ENCODE assay signal across 1 cellular context in the genomic region with DNA sequence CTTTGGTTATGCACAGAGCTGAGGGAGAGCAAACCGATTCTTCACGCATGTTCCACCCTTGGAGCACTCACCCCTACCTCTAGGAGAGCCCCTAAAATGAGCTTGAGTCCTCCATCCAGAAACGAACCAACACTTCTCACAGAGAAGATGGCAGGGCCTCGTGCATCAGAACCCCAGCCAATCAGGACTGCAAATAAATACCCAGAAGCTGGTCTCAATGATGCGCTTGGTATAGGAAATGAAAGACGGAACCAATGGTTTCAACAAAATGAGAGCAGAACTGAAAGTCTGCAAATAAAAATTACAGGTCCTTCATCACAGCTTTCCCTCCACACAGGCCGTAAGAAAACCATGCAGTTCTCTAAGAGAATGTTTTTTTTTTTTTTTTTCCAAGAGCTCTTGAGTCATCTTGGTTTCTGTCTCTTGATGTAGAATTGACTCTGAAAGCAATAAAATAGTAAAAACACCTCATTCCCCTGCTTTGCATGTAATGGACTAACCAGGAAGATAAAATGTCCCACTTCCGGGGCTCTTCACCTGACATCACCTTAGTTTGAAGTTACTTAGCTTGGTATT.
TF ChIP-seq lines count a peak whose summit lies in the region.

No MANE protein-coding gene starts in this region.

TF ChIP-seq in WTC11, 78 proteins besides CTCF, POLR2A, EP300 and RAD21 (continued from another document):
- TF ChIP-seq, protein P1, sequence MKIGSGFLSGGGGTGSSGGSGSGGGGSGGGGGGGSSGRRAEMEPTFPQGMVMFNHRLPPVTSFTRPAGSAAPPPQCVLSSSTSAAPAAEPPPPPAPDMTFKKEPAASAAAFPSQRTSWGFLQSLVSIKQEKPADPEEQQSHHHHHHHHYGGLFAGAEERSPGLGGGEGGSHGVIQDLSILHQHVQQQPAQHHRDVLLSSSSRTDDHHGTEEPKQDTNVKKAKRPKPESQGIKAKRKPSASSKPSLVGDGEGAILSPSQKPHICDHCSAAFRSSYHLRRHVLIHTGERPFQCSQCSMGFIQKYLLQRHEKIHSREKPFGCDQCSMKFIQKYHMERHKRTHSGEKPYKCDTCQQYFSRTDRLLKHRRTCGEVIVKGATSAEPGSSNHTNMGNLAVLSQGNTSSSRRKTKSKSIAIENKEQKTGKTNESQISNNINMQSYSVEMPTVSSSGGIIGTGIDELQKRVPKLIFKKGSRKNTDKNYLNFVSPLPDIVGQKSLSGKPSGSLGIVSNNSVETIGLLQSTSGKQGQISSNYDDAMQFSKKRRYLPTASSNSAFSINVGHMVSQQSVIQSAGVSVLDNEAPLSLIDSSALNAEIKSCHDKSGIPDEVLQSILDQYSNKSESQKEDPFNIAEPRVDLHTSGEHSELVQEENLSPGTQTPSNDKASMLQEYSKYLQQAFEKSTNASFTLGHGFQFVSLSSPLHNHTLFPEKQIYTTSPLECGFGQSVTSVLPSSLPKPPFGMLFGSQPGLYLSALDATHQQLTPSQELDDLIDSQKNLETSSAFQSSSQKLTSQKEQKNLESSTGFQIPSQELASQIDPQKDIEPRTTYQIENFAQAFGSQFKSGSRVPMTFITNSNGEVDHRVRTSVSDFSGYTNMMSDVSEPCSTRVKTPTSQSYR (CRISPR knock-in tag; IDR thresholded peaks at IDR 0.05) = no peak
- TF ChIP-seq TEAD1 (CRISPR knock-in tag; IDR thresholded peaks at IDR 0.05) = no peak
- TF ChIP-seq JUN (CRISPR knock-in tag; IDR thresholded peaks at IDR 0.05) = no peak
- no peak for TF ChIP-seq ETV6 (CRISPR knock-in tag; IDR thresholded peaks at IDR 0.05)
- TF ChIP-seq FOXP1 (CRISPR knock-in tag; IDR thresholded peaks at IDR 0.05; ENCODE audit: borderline replicate concordance) = no peak
